In genomic region chr7:98203261-98203963, GRCh38 we compare ENCODE assay signal across 13 cellular contexts. TPM values are rescaled to one million over a fixed set of nuclear protein-coding genes. Genes with fewer than 3 reads are reported as not detected.
DNase-seq lines count a peak whose midpoint lies in the region; ATAC-seq and TF ChIP-seq lines count a peak whose summit lies in the region.
"Had no signal": no experiment of that assay in that cellular context is flagged by ENCODE, and none has a peak within 500 bp of the region (broad histone marks: within the 10 kb centered on the region; RNA-seq: fewer than 3 reads in every experiment).

No MANE protein-coding gene starts in this region.

- ATAC-seq in GM18520 (IDR thresholded peaks at IDR 0.05; ENCODE audit: unreplicated experiment) (peak; percentile 26), HG02678 (IDR thresholded peaks at IDR 0.05; ENCODE audit: unreplicated experiment) (peak; percentile 37), natural killer cell (no peak)

- peaks cover 26 to 32% of the 10 kb centered on the region in 2 donors for H3K4me1 Mint-ChIP-seq in natural killer cell
- peaks cover 38% of the 10 kb centered on the region for H3K4me1 Mint-ChIP-seq in activated T-helper 1 cell treated with anti-CD3 and anti-CD28 coated beads, Interleukin-12 subunit alpha, Interleukin-12 subunit beta, Interleukin-2, Interleukin-4 antibody, amounts not matched to agents 30 ng/mL and 10 ng/mL and 1 ng/mL, durations not matched to agents 14 hours and 24 hours and 36 hours (ENCODE audit: low read depth)

- peak overlapping the region; percentile 56 to 95 (median 79) for H3K4me2 ChIP-seq in BLaER1 treated with 17β-estradiol and CSF1 and Interleukin-3, amounts not matched to agents 10 nM and 100 nM

- peaks cover 9 to 83% (median 66%) of the 10 kb centered on the region in 11 experiments; a peak in 21 of 22 replicates for H4K20me1 ChIP-seq in BLaER1 treated with 17β-estradiol and CSF1 and Interleukin-3, amounts not matched to agents 10 nM and 100 nM

- H3K9me3 Mint-ChIP-seq in natural killer cell = no peaks in the 10 kb centered on the region
- H3K9me3 Mint-ChIP-seq in activated T-helper 1 cell treated with anti-CD3 and anti-CD28 coated beads, Interleukin-12 subunit alpha, Interleukin-12 subunit beta, Interleukin-2, Interleukin-4 antibody, amounts not matched to agents 30 ng/mL and 10 ng/mL and 1 ng/mL, durations not matched to agents 14 hours and 24 hours and 36 hours = peaks cover 4% of the 10 kb centered on the region

- no peak overlapping the region for H3K4me3 ChIP-seq in BLaER1 treated with 17β-estradiol and CSF1 and Interleukin-3, amounts not matched to agents 10 nM and 100 nM
- H3K4me3 ChIP-seq: colonic mucosa, lung had no signal

- peak overlapping the region in 8 of 11 experiments; percentile 8 to 54 (median 41); a peak in 6 of 22 replicates for H3K9ac ChIP-seq in BLaER1 treated with 17β-estradiol and CSF1 and Interleukin-3, amounts not matched to agents 10 nM and 100 nM

- H3K27ac ChIP-seq in BLaER1 treated with 17β-estradiol and CSF1 and Interleukin-3, amounts not matched to agents 10 nM and 100 nM = peak overlapping the region in 7 of 11 experiments; percentile 13 to 59 (median 34); a peak in 10 of 22 replicates
- H3K27ac ChIP-seq: colonic mucosa had no signal

- TF ChIP-seq CTCF in natural killer cell (IDR thresholded peaks at IDR 0.05) = no peak

- DNase-seq in RPMI8226 = peak; percentile 9
- no peak for DNase-seq in DMS 273 (lab: John Stamatoyannopoulos, UW; ENCODE audit: unreplicated experiment)
- DNase-seq in natural killer cell = no peak
- DNase-seq in NCI-H2029 treated with DMSO at 0.1 percent for 48 hours (lab: John Stamatoyannopoulos, UW) = no peak
- no peak for DNase-seq in activated T-helper 1 cell treated with anti-CD3 and anti-CD28 coated beads, Interleukin-12 subunit alpha, Interleukin-12 subunit beta, Interleukin-2, Interleukin-4 antibody, amounts not matched to agents 30 ng/mL and 10 ng/mL and 1 ng/mL, durations not matched to agents 14 hours and 24 hours and 36 hours (ENCODE audit: low spot score)
- DNase-seq: colonic mucosa, NCI-H2171, retina had no signal

- H3K27me3 ChIP-seq in BLaER1 treated with 17β-estradiol and CSF1 and Interleukin-3, amounts not matched to agents 10 nM and 100 nM = 0 out of 22 replicates have a peak, but pooled peaks cover 0 to 7% (median 0%) of the 10 kb centered on the region in 11 experiments
- H3K27me3 ChIP-seq: colonic mucosa had no signal

- H3K27ac Mint-ChIP-seq in natural killer cell = no peak overlapping the region
- no peak overlapping the region for H3K27ac Mint-ChIP-seq in activated T-helper 1 cell treated with anti-CD3 and anti-CD28 coated beads, Interleukin-12 subunit alpha, Interleukin-12 subunit beta, Interleukin-2, Interleukin-4 antibody, amounts not matched to agents 30 ng/mL and 10 ng/mL and 1 ng/mL, durations not matched to agents 14 hours and 24 hours and 36 hours

- H3K36me3 Mint-ChIP-seq in natural killer cell = peaks cover 7% of the 10 kb centered on the region
- peaks cover 27% of the 10 kb centered on the region for H3K36me3 Mint-ChIP-seq in activated T-helper 1 cell treated with anti-CD3 and anti-CD28 coated beads, Interleukin-12 subunit alpha, Interleukin-12 subunit beta, Interleukin-2, Interleukin-4 antibody, amounts not matched to agents 30 ng/mL and 10 ng/mL and 1 ng/mL, durations not matched to agents 14 hours and 24 hours and 36 hours (ENCODE audit: low read depth)

- H3K4me1 ChIP-seq in BLaER1 treated with 17β-estradiol and CSF1 and Interleukin-3, amounts not matched to agents 10 nM and 100 nM = peaks cover 23 to 47% (median 42%) of the 10 kb centered on the region in 10 experiments
- H3K4me1 ChIP-seq: colonic mucosa had no signal

- peaks cover 0 to 5% (median 3%) of the 10 kb centered on the region in 11 experiments; a peak in 13 of 22 replicates for H3K9me3 ChIP-seq in BLaER1 treated with 17β-estradiol and CSF1 and Interleukin-3, amounts not matched to agents 10 nM and 100 nM (replicated peaks in 1 of 11)
- H3K9me3 ChIP-seq: colonic mucosa had no signal

- no peaks in the 10 kb centered on the region for H3K27me3 Mint-ChIP-seq in natural killer cell (ENCODE audit: low read depth in 2 of 2)
- no peaks in the 10 kb centered on the region for H3K27me3 Mint-ChIP-seq in activated T-helper 1 cell treated with anti-CD3 and anti-CD28 coated beads, Interleukin-12 subunit alpha, Interleukin-12 subunit beta, Interleukin-2, Interleukin-4 antibody, amounts not matched to agents 30 ng/mL and 10 ng/mL and 1 ng/mL, durations not matched to agents 14 hours and 24 hours and 36 hours (ENCODE audit: insufficient read depth)

- intact Hi-C loops in natural killer cell (cut with micrococcal nuclease) = no loop called here
- intact Hi-C loops in activated T-helper 1 cell treated with anti-CD3 and anti-CD28 coated beads, Interleukin-12 subunit alpha, Interleukin-12 subunit beta, Interleukin-2, Interleukin-4 antibody, amounts not matched to agents 30 ng/mL and 10 ng/mL and 1 ng/mL, durations not matched to agents 14 hours and 24 hours and 36 hours (cut with micrococcal nuclease) = loop anchor here (2.0 to 5.0 kb wide), 3 partner anchors 71 to 231 kb away; partner anchors contain the start of gene BRI3

- H3K36me3 ChIP-seq in BLaER1 treated with 17β-estradiol and CSF1 and Interleukin-3, amounts not matched to agents 10 nM and 100 nM = peaks cover 24 to 60% (median 51%) of the 10 kb centered on the region in 11 experiments

- no peak overlapping the region for H3K4me3 Mint-ChIP-seq in natural killer cell
- no peak overlapping the region for H3K4me3 Mint-ChIP-seq in activated T-helper 1 cell treated with anti-CD3 and anti-CD28 coated beads, Interleukin-12 subunit alpha, Interleukin-12 subunit beta, Interleukin-2, Interleukin-4 antibody, amounts not matched to agents 30 ng/mL and 10 ng/mL and 1 ng/mL, durations not matched to agents 14 hours and 24 hours and 36 hours

RNA-seq across cellular contexts. Expression of gene BHLHA15, which starts 7.8 kb away (rescaled TPM):
- 1 to 10 TPM in 1 of 3 donors, not detected in 2; 3.3 TPM for total RNA-seq in natural killer cell
- 0.57 and 0.73 TPM in 2 replicates for total RNA-seq in activated T-helper 1 cell treated with anti-CD3 and anti-CD28 coated beads, Interleukin-12 subunit alpha, Interleukin-12 subunit beta, Interleukin-2, Interleukin-4 antibody, amounts not matched to agents 30 ng/mL and 10 ng/mL and 1 ng/mL, durations not matched to agents 14 hours and 24 hours and 36 hours
- total RNA-seq: SK-MEL-5 had no signal

RNA-seq across cellular contexts. Expression of gene TECPR1, which starts 48.6 kb away (rescaled TPM):
- total RNA-seq in natural killer cell = 10 to 100 TPM; 68.8 to 76.7 (median 70.3) TPM
- total RNA-seq in activated T-helper 1 cell treated with anti-CD3 and anti-CD28 coated beads, Interleukin-12 subunit alpha, Interleukin-12 subunit beta, Interleukin-2, Interleukin-4 antibody, amounts not matched to agents 30 ng/mL and 10 ng/mL and 1 ng/mL, durations not matched to agents 14 hours and 24 hours and 36 hours = 49.1 and 53.6 TPM in 2 replicates

Comparison
In these comparisons a context has a peak if more than half of its experiments do, and no peak if none do; other contexts are left out.
1. ATAC-seq: peak in GM18520 (single experiment) and HG02678 (single experiment); none in natural killer cell (0 of 3).